Comparison of ENCODE assay signal across 18 cellular contexts in genomic region chr3:126731044-126731443, GRCh38. TPM values are rescaled to one million over a fixed set of nuclear protein-coding genes. Genes with fewer than 3 reads are reported as not detected.
A peak's percentile ranks its signal among the peaks of the same experiment; 100 is the strongest.
DNase-seq lines count a peak whose midpoint lies in the region; ATAC-seq and TF ChIP-seq lines count a peak whose summit lies in the region.
"Had no signal": no experiment of that assay in that cellular context is flagged by ENCODE, and none has a peak within 500 bp of the region (broad histone marks: within the 10 kb centered on the region; RNA-seq: fewer than 3 reads in every experiment).

No MANE protein-coding gene starts in this region.

- DNase-seq in GF-D8 (lab: John Stamatoyannopoulos, UW) (peak; percentile 66), RPMI8226 (peak; percentile 8), mucosa of descending colon (no peak), ureter (ENCODE audit: low spot score) (no peak), inferior parietal cortex (ENCODE audit: extremely low spot score) (no peak)
- DNase-seq in stimulated activated CD4-positive, alpha-beta T cell treated with anti-CD3 and anti-CD28 coated beads, Interleukin-1b, Interleukin-23, amount 100 ng/mL, for 48 hours: no peak
- DNase-seq: activated CD4-positive, CD25-positive, alpha-beta regulatory T cell; activated T-cell treated with anti-CD3 and anti-CD28 coated beads, Interleukin-2, amount 50 U/mL, for 1 hour; HCEC 1CT; heart right ventricle; NCI-H2107; NK-92 treated with Interleukin-12 subunit alpha and Interleukin-12 subunit beta, amount 100 ng/mL, for 24 hours; retina; stimulated activated CD4-positive, alpha-beta T cell treated with anti-CD3 and anti-CD28 coated beads, Interleukin-4, amount 100 ng/mL, for 1 hour had no signal

- ATAC-seq in GM21723 (IDR thresholded peaks at IDR 0.05; ENCODE audit: unreplicated experiment) (peak; percentile 60), mucosa of descending colon (peak; percentile 21), esophagus mucosa (no peak)
- ATAC-seq: SK-N-SH treated with all-trans-retinoic acid at 6 μM for 48 hours had no signal

- intact Hi-C loops in mucosa of descending colon (cut with DNase I, micrococcal nuclease): no loop called here

- H3K36me3 ChIP-seq in mucosa of descending colon (ENCODE audit: low read depth): no peaks in the 10 kb centered on the region

- TF ChIP-seq CTCF in mucosa of descending colon (IDR thresholded peaks at IDR 0.05): no peak

- no peak overlapping the region for H3K4me3 ChIP-seq in mucosa of descending colon
- H3K4me3 ChIP-seq: heart right ventricle, vagina had no signal

- H3K9me3 ChIP-seq in mucosa of descending colon: no peaks in the 10 kb centered on the region
- H3K9me3 ChIP-seq: heart right ventricle, vagina had no signal

- H3K4me1 ChIP-seq in mucosa of descending colon (ENCODE audit: low read depth): no peaks in the 10 kb centered on the region
- H3K4me1 ChIP-seq: vagina had no signal

RNA-seq across cellular contexts. Expression of gene CHCHD6, which starts 27.0 kb away (rescaled TPM):
- total RNA-seq in mucosa of descending colon: 1 to 10 TPM; 5.9 to 9.8 (median 6.5) TPM
- 15.9 TPM for total RNA-seq in ureter
- 9.2 TPM for total RNA-seq in esophagus mucosa

Comparison
In these comparisons a context has a peak if more than half of its experiments do, and no peak if none do; other contexts are left out.
1. DNase-seq: peak in GF-D8 (single experiment) and RPMI8226 (single experiment); none in mucosa of descending colon (0 of 3), ureter (single experiment), inferior parietal cortex (single experiment) and stimulated activated CD4-positive, alpha-beta T cell treated with anti-CD3 and anti-CD28 coated beads, Interleukin-1b, Interleukin-23, amount 100 ng/mL, for 48 hours (single experiment).